Comparison of ENCODE assay signal across 8 cellular contexts in the genomic region with DNA sequence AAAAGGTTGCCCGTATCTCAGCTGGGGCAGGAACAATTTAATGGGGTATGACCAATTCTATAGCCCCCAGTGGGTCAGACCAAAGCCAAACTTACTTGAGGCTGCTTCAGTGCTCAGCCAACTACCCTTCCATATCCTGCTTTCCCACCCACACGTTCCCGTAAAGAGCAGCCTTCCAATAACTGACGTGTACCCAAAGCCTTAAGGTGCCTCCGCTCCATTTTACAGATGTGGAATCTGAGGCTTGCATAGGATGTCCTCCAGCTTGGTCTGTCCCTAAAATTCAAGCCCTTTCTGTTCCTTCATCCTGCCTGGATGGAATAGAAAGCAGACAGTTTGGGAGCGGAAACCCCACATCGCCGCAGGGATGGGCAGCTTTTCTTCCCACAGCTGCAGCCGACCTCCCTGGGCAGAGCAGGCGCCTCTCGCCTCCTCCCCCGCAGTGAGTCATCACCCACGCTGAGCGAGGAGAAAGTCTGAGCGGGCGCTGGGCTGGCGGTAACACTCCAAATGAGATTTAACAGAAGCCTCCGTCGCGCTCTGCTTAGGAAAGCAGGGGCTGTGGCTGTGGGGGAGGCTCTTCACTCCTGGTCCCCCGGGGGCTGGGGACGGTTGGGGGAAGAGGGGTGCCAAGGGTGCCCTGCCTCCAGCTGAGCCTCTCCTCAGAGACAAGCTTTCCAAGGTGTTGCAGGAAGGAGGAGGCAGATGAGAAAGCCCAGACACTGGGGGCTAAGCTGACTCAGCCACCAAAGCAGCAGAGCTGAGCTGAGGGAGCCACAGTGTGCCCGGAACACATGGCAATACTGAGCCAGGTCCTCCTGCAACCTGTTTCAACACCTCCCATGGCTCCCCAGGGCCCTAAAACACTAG. TPM values are rescaled to one million over a fixed set of nuclear protein-coding genes. Genes with fewer than 3 reads are reported as not detected.
DNase-seq lines count a peak whose midpoint lies in the region; ATAC-seq and TF ChIP-seq lines count a peak whose summit lies in the region.

No MANE protein-coding gene starts in this region.

- peak; percentile 34 for DNase-seq in activated CD4-positive, alpha-beta T cell treated with anti-CD3 and anti-CD28 coated beads for 1 hour
- DNase-seq in choroid plexus epithelial cell (ENCODE audit: low read depth) = peak; percentile 86
- DNase-seq in left lung = peak; percentile 85 to 91
- DNase-seq in stimulated activated CD4-positive, alpha-beta T cell treated with anti-CD3 and anti-CD28 coated beads, Interleukin-2, amount 100 ng/mL, for 4 hours (ENCODE audit: low read depth) = peak; percentile 64

- peaks cover 11 to 34% (median 28%) of the 10 kb centered on the region in 11 experiments; a peak in 20 of 22 replicates for H3K9me3 ChIP-seq in BLaER1 treated with 17β-estradiol and CSF1 and Interleukin-3, amounts not matched to agents 10 nM and 100 nM (replicated peaks in 1 of 11)
- H3K9me3 ChIP-seq in HUES6 (ENCODE audit: control insufficient read depth, insufficient read depth, low read depth, low read length) (no peaks in the 10 kb centered on the region; the same call in 1 of the 2 replicates), left lung (peaks cover 0 to under 1% of the 10 kb centered on the region in 2 donors)

- ATAC-seq in left lung (peak; percentile 96), GM21360 (IDR thresholded peaks at IDR 0.05; ENCODE audit: unreplicated experiment) (no peak), GM21367 (IDR thresholded peaks at IDR 0.05; ENCODE audit: unreplicated experiment) (no peak)

- no peaks in the 10 kb centered on the region for H4K20me1 ChIP-seq in BLaER1 treated with 17β-estradiol and CSF1 and Interleukin-3, amounts not matched to agents 10 nM and 100 nM

- peak overlapping the region; percentile 3 to 63 (median 38); a peak in 15 of 20 replicates for H3K4me3 ChIP-seq in BLaER1 treated with 17β-estradiol and CSF1 and Interleukin-3, amounts not matched to agents 10 nM and 100 nM
- peak overlapping the region; percentile 54 for H3K4me3 ChIP-seq in HUES6 (ENCODE audit: low read depth, low read length)
- peak overlapping the region; percentile 47 for H3K4me3 ChIP-seq in choroid plexus epithelial cell (ENCODE audit: low read depth, low read length)
- no peak overlapping the region for H3K4me3 ChIP-seq in left lung

- no peaks in the 10 kb centered on the region for H3K36me3 ChIP-seq in BLaER1 treated with 17β-estradiol and CSF1 and Interleukin-3, amounts not matched to agents 10 nM and 100 nM
- H3K36me3 ChIP-seq in HUES6 (ENCODE audit: control insufficient read depth, insufficient read depth, low read length) (no peaks in the 10 kb centered on the region), left lung (no peaks in the 10 kb centered on the region)

- intact Hi-C loops in left lung (cut with DNase I) = no loop called here

- H3K4me1 ChIP-seq in BLaER1 treated with 17β-estradiol and CSF1 and Interleukin-3, amounts not matched to agents 10 nM and 100 nM = peaks cover 31 to 41% (median 35%) of the 10 kb centered on the region in 10 experiments
- peaks cover 4% of the 10 kb centered on the region; the same call in 1 of the 2 replicates for H3K4me1 ChIP-seq in HUES6 (ENCODE audit: control insufficient read depth, insufficient read depth, low read length)
- peaks cover 9 to 15% of the 10 kb centered on the region in 2 donors for H3K4me1 ChIP-seq in left lung

- peak overlapping the region in 10 of 11 experiments; percentile 43 to 84 (median 76); a peak in 20 of 22 replicates for H3K27ac ChIP-seq in BLaER1 treated with 17β-estradiol and CSF1 and Interleukin-3, amounts not matched to agents 10 nM and 100 nM
- H3K27ac ChIP-seq in HUES6 (ENCODE audit: low read depth, low read length) = no peak overlapping the region
- H3K27ac ChIP-seq in left lung = peak overlapping the region in 1 of 2 donors; percentile 60

- no peaks in the 10 kb centered on the region for H3K27me3 ChIP-seq in BLaER1 treated with 17β-estradiol and CSF1 and Interleukin-3, amounts not matched to agents 10 nM and 100 nM
- H3K27me3 ChIP-seq in HUES6 (ENCODE audit: control insufficient read depth, insufficient read depth, low read length) = peaks cover 6% of the 10 kb centered on the region
- H3K27me3 ChIP-seq in left lung = peaks cover 0 to 20% of the 10 kb centered on the region in 2 donors

- peak overlapping the region; percentile 75 to 96 (median 86) for H3K4me2 ChIP-seq in BLaER1 treated with 17β-estradiol and CSF1 and Interleukin-3, amounts not matched to agents 10 nM and 100 nM

- peak overlapping the region; percentile 60 to 78 (median 69); a peak in 21 of 22 replicates for H3K9ac ChIP-seq in BLaER1 treated with 17β-estradiol and CSF1 and Interleukin-3, amounts not matched to agents 10 nM and 100 nM
- peak overlapping the region; percentile 39 for H3K9ac ChIP-seq in HUES6 (ENCODE audit: low read length)

- TF ChIP-seq CTCF in choroid plexus epithelial cell (conservative IDR thresholded peaks at IDR 0.05; ENCODE audit: low read depth, low read length) = no peak
- no peak for TF ChIP-seq CTCF in left lung (IDR thresholded peaks at IDR 0.05)

RNA-seq across cellular contexts. Expression of gene HRH1, which starts 57.8 kb away (rescaled TPM):
- 1 to 10 TPM; 5.9 to 6.6 TPM for total RNA-seq in left lung

Comparison
In these comparisons a context has a peak if more than half of its experiments do, and no peak if none do; other contexts are left out.
1. H3K4me3 ChIP-seq: peak in BLaER1 treated with 17β-estradiol and CSF1 and Interleukin-3, amounts not matched to agents 10 nM and 100 nM (10 of 10), HUES6 (single experiment) and choroid plexus epithelial cell (single experiment); none in left lung (0 of 2).
2. DNase-seq: peak in every context shown above with its lines; median percentile 88 in left lung; 86 in choroid plexus epithelial cell; 64 in stimulated activated CD4-positive, alpha-beta T cell treated with anti-CD3 and anti-CD28 coated beads, Interleukin-2, amount 100 ng/mL, for 4 hours; 34 in activated CD4-positive, alpha-beta T cell treated with anti-CD3 and anti-CD28 coated beads for 1 hour.